In the genomic region with DNA sequence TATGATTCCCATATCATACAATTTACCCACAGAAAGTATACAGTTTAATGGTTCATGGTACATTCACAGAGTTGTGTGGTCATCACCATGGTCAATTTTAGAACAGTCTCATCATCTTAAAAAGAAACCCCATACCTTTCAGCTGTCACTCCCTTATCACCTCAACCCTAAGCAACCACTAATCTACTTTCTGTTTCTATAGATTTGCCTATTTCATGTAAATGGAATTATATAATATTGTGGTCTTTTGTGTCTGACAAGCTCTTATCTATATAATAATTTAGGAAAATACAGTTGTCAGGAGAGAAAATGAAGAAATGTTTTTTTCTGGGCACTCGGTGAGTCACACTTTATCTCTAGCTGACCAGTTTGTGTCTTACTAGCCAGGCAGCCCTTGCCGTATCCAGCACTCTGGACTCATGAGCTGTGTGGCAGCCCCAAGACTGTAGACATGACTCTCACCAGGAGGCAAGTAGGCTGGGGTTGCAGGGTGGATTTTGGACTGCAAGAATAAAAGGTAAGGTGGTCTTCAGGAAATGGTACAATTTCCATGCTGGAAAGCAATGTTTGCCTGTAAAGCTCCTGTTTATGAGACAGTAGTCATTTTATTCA, we compare ENCODE assay signal across 2 cellular contexts.
TF ChIP-seq lines count a peak whose summit lies in the region.

No MANE protein-coding gene starts in this region.

TF ChIP-seq in liver, 16 proteins besides CTCF, POLR2A, EP300 and RAD21 (continued from another document):
- TF ChIP-seq, protein P1, sequence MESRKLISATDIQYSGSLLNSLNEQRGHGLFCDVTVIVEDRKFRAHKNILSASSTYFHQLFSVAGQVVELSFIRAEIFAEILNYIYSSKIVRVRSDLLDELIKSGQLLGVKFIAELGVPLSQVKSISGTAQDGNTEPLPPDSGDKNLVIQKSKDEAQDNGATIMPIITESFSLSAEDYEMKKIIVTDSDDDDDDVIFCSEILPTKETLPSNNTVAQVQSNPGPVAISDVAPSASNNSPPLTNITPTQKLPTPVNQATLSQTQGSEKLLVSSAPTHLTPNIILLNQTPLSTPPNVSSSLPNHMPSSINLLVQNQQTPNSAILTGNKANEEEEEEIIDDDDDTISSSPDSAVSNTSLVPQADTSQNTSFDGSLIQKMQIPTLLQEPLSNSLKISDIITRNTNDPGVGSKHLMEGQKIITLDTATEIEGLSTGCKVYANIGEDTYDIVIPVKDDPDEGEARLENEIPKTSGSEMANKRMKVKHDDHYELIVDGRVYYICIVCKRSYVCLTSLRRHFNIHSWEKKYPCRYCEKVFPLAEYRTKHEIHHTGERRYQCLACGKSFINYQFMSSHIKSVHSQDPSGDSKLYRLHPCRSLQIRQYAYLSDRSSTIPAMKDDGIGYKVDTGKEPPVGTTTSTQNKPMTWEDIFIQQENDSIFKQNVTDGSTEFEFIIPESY (IDR thresholded peaks at IDR 0.05) = no peak
- TF ChIP-seq JUND (IDR thresholded peaks at IDR 0.05) = peak in 1 of 2 donors; percentile 8
- no peak for TF ChIP-seq HNF4G (IDR thresholded peaks at IDR 0.05)
- TF ChIP-seq HNF4A (conservative IDR thresholded peaks at IDR 0.05) = peak in 1 of 2 donors; percentile 11
- no peak for TF ChIP-seq EGR1 (IDR thresholded peaks at IDR 0.05; ENCODE audit: low read depth in 2 of 2)
- TF ChIP-seq, protein P2, sequence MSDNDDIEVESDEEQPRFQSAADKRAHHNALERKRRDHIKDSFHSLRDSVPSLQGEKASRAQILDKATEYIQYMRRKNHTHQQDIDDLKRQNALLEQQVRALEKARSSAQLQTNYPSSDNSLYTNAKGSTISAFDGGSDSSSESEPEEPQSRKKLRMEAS (IDR thresholded peaks at IDR 0.05) = no peak

TF ChIP-seq in HepG2, 621 proteins besides CTCF, POLR2A, EP300 and RAD21 (continued from another document):
- TF ChIP-seq, protein P3, sequence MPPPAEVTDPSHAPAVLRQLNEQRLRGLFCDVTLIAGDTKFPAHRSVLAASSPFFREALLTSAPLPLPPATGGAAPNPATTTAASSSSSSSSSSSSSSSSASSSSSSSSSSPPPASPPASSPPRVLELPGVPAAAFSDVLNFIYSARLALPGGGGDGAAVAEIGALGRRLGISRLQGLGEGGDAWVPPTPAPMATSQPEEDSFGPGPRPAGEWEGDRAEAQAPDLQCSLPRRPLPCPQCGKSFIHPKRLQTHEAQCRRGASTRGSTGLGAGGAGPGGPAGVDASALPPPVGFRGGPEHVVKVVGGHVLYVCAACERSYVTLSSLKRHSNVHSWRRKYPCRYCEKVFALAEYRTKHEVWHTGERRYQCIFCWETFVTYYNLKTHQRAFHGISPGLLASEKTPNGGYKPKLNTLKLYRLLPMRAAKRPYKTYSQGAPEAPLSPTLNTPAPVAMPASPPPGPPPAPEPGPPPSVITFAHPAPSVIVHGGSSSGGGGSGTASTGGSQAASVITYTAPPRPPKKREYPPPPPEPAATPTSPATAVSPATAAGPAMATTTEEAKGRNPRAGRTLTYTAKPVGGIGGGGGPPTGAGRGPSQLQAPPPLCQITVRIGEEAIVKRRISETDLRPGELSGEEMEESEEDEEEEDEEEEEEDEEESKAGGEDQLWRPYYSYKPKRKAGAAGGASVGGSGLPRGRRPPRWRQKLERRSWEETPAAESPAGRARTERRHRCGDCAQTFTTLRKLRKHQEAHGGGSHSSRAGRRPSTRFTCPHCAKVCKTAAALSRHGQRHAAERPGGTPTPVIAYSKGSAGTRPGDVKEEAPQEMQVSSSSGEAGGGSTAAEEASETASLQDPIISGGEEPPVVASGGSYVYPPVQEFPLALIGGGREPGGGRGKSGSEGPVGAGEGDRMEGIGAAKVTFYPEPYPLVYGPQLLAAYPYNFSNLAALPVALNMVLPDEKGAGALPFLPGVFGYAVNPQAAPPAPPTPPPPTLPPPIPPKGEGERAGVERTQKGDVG (CRISPR knock-in tag; IDR thresholded peaks at IDR 0.05; ENCODE audit: borderline replicate concordance) = no peak
- TF ChIP-seq ZZZ3 (CRISPR knock-in tag; IDR thresholded peaks at IDR 0.05; ENCODE audit: borderline replicate concordance) (no peak), ZNF546 (CRISPR knock-in tag; conservative IDR thresholded peaks at IDR 0.05) (no peak), PPARG (CRISPR knock-in tag; conservative IDR thresholded peaks at IDR 0.05) (no peak), SP5 (CRISPR knock-in tag; IDR thresholded peaks at IDR 0.05; ENCODE audit: borderline replicate concordance, low read depth) (no peak), ZNF282 (IDR thresholded peaks at IDR 0.05; ENCODE audit: partially characterized antibody) (no peak)
- TF ChIP-seq, protein P4, sequence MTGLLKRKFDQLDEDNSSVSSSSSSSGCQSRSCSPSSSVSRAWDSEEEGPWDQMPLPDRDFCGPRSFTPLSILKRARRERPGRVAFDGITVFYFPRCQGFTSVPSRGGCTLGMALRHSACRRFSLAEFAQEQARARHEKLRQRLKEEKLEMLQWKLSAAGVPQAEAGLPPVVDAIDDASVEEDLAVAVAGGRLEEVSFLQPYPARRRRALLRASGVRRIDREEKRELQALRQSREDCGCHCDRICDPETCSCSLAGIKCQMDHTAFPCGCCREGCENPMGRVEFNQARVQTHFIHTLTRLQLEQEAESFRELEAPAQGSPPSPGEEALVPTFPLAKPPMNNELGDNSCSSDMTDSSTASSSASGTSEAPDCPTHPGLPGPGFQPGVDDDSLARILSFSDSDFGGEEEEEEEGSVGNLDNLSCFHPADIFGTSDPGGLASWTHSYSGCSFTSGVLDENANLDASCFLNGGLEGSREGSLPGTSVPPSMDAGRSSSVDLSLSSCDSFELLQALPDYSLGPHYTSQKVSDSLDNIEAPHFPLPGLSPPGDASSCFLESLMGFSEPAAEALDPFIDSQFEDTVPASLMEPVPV (CRISPR knock-in tag; IDR thresholded peaks at IDR 0.05) = no peak
- TF ChIP-seq, protein P5, sequence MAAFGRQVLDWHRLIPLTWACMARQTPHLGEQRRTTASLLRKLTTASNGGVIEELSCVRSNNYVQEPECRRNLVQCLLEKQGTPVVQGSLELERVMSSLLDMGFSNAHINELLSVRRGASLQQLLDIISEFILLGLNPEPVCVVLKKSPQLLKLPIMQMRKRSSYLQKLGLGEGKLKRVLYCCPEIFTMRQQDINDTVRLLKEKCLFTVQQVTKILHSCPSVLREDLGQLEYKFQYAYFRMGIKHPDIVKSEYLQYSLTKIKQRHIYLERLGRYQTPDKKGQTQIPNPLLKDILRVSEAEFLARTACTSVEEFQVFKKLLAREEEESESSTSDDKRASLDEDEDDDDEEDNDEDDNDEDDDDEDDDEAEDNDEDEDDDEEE (CRISPR knock-in tag; IDR thresholded peaks at IDR 0.05) = no peak
